ENCODE assay signal across 18 cellular contexts in the genomic region with DNA sequence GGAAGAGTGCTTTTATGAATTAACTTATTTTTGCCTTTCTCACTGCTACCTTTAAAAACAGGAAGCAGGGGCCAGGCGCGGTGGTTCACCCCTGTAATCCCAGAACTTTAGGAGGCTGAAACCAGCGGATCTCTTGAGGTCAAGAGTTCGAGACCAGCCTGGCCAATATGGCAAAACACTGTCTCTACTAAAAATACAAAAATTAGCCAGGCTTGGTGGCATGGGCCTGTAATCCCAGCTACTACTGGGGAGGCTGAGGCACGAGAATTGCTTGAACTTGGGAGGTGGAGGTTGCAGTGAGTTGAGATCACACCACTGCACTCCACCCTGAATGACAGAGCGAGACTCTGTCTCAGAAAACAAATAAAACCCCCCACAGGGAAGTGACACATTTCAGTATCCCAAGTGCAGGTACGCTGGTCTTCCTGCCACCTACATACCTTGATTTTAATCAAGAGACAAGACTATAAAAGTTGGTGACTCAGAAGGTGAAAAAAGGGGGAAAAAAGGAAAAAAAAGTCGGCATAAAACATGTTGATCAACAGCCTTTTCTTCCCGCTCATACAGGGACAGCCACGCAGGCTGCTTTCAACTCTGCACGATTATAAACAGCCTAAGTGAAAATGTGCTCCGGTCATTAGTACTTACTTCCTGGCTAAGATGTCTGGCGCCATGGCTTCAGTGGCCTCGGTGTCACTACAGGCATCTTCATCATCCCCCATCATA. TPM values are rescaled to one million over a fixed set of nuclear protein-coding genes. Genes with fewer than 3 reads are reported as not detected.
DNase-seq lines count a peak whose midpoint lies in the region; ATAC-seq and TF ChIP-seq lines count a peak whose summit lies in the region.
"Had no signal": no experiment of that assay in that cellular context is flagged by ENCODE, and none has a peak within 500 bp of the region (broad histone marks: within the 10 kb centered on the region; RNA-seq: fewer than 3 reads in every experiment).

No MANE protein-coding gene starts in this region.

- H3K27ac Mint-ChIP-seq in activated CD8-positive, alpha-beta T cell treated with anti-CD3 and anti-CD28 coated beads, Interleukin-2, amount 10 ng/mL, durations not matched to agents 7 days and 5 days, result peak overlapping the region; percentile 77
- H3K27ac Mint-ChIP-seq in stimulated activated naive CD8-positive, alpha-beta T cell treated with anti-CD3 and anti-CD28 coated beads, Interleukin-15, amount 100 ng/mL, for 72 hours, result peak overlapping the region; percentile 77 to 82
- H3K27ac Mint-ChIP-seq in osteocyte (ENCODE audit: unreplicated experiment), result no peak overlapping the region
- H3K27ac Mint-ChIP-seq: endodermal cell, mesothelial cell of epicardium had no signal

- ATAC-seq in activated CD8-positive, alpha-beta T cell treated with anti-CD3 and anti-CD28 coated beads, Interleukin-2, amount 10 ng/mL, durations not matched to agents 7 days and 5 days, result no peak
- peak; percentile 90 for ATAC-seq in stimulated activated naive CD8-positive, alpha-beta T cell treated with anti-CD3 and anti-CD28 coated beads, Interleukin-15, amount 100 ng/mL, for 72 hours
- ATAC-seq in HG02840 (IDR thresholded peaks at IDR 0.05; ENCODE audit: low FRiP score, unreplicated experiment), result no peak

- peak overlapping the region; percentile 42 for H3K27ac ChIP-seq in effector memory CD4-positive, alpha-beta T cell (ENCODE audit: insufficient read depth, low read length, poor library complexity, severe bottlenecking)
- H3K27ac ChIP-seq: right atrium auricular region, thoracic aorta had no signal

- CTCF ChIA-PET in activated CD8-positive, alpha-beta T cell treated with anti-CD3 and anti-CD28 coated beads, Interleukin-2, amount 10 ng/mL, durations not matched to agents 7 days and 5 days (lab: Charles Lee), result interaction anchor here (0.7 to 10.1 kb wide), 7 partner anchors 10 to 252 kb away, joined by 3 to 258 read pairs (median 4); partner anchors contain the start of genes ACAP2, PPP1R2 and XXYLT1

- H3K4me3 ChIP-seq in effector memory CD4-positive, alpha-beta T cell (ENCODE audit: insufficient read depth, low read depth, low read length, poor library complexity, severe bottlenecking), result no peak overlapping the region
- H3K4me3 ChIP-seq: right atrium auricular region, thoracic aorta had no signal

- no peaks in the 10 kb centered on the region for H3K27me3 ChIP-seq in effector memory CD4-positive, alpha-beta T cell (replicated peaks; ENCODE audit: control insufficient read depth, insufficient read depth, low read length, poor library complexity, severe bottlenecking)
- H3K27me3 ChIP-seq: right atrium auricular region had no signal

- POLR2A ChIA-PET in activated CD8-positive, alpha-beta T cell treated with anti-CD3 and anti-CD28 coated beads, Interleukin-2, amount 10 ng/mL, durations not matched to agents 7 days and 5 days (lab: Charles Lee), result no interaction called here

- H3K4me3 Mint-ChIP-seq in activated CD8-positive, alpha-beta T cell treated with anti-CD3 and anti-CD28 coated beads, Interleukin-2, amount 10 ng/mL, durations not matched to agents 7 days and 5 days, result no peak overlapping the region
- H3K4me3 Mint-ChIP-seq in stimulated activated naive CD8-positive, alpha-beta T cell treated with anti-CD3 and anti-CD28 coated beads, Interleukin-15, amount 100 ng/mL, for 72 hours, result peak overlapping the region; percentile 49 to 54
- H3K4me3 Mint-ChIP-seq in osteocyte (ENCODE audit: unreplicated experiment), result no peak overlapping the region
- H3K4me3 Mint-ChIP-seq: endodermal cell, mesothelial cell of epicardium had no signal

- peaks cover 23% of the 10 kb centered on the region for H3K4me1 ChIP-seq in effector memory CD4-positive, alpha-beta T cell (ENCODE audit: control insufficient read depth, insufficient read depth, low read length, poor library complexity, severe bottlenecking)
- H3K4me1 ChIP-seq: right atrium auricular region had no signal

- peaks cover 40% of the 10 kb centered on the region for H3K36me3 Mint-ChIP-seq in activated CD8-positive, alpha-beta T cell treated with anti-CD3 and anti-CD28 coated beads, Interleukin-2, amount 10 ng/mL, durations not matched to agents 7 days and 5 days (ENCODE audit: low read depth)
- H3K36me3 Mint-ChIP-seq in osteocyte (ENCODE audit: unreplicated experiment), result peaks cover 9% of the 10 kb centered on the region

- DNase-seq in stimulated activated CD4-positive, alpha-beta T cell treated with anti-CD3 and anti-CD28 coated beads, Interleukin-1b, Interleukin-23, amount 100 ng/mL, for 48 hours, result peak; percentile 50
- no peak for DNase-seq in stimulated activated CD4-positive, alpha-beta T cell treated with anti-CD3 and anti-CD28 coated beads, Interleukin-12 subunit alpha, Interleukin-12 subunit beta, amount 100 ng/mL, for 4 hours
- DNase-seq in activated CD8-positive, alpha-beta T cell treated with anti-CD3 and anti-CD28 coated beads, Interleukin-2, amount 10 ng/mL, durations not matched to agents 7 days and 5 days, result no peak
- no peak for DNase-seq in effector memory CD4-positive, alpha-beta T cell
- no peak for DNase-seq in stimulated activated naive CD8-positive, alpha-beta T cell treated with anti-CD3 and anti-CD28 coated beads, Interleukin-15, amount 100 ng/mL, for 72 hours
- DNase-seq in NCI-H69 (lab: John Stamatoyannopoulos, UW), result no peak
- no peak for DNase-seq in osteocyte (ENCODE audit: extremely low spot score, unreplicated experiment)
- DNase-seq: amniotic stem cell, caudate nucleus, endodermal cell, islet precursor cell, NCI-H1048, NCI-H2081, NCI-H510A had no signal

- H3K27me3 Mint-ChIP-seq in activated CD8-positive, alpha-beta T cell treated with anti-CD3 and anti-CD28 coated beads, Interleukin-2, amount 10 ng/mL, durations not matched to agents 7 days and 5 days (ENCODE audit: low read depth), result no peaks in the 10 kb centered on the region
- H3K27me3 Mint-ChIP-seq in stimulated activated naive CD8-positive, alpha-beta T cell treated with anti-CD3 and anti-CD28 coated beads, Interleukin-15, amount 100 ng/mL, for 72 hours, result no peaks in the 10 kb centered on the region
- no peaks in the 10 kb centered on the region for H3K27me3 Mint-ChIP-seq in osteocyte (ENCODE audit: unreplicated experiment)

- no peaks in the 10 kb centered on the region for H3K9me3 ChIP-seq in effector memory CD4-positive, alpha-beta T cell (ENCODE audit: control insufficient read depth, low read length)
- H3K9me3 ChIP-seq: right atrium auricular region, thoracic aorta had no signal

- H3K36me3 ChIP-seq in effector memory CD4-positive, alpha-beta T cell (ENCODE audit: control insufficient read depth, insufficient read depth, low read length), result peaks cover 37% of the 10 kb centered on the region

- no peaks in the 10 kb centered on the region for H3K9me3 Mint-ChIP-seq in activated CD8-positive, alpha-beta T cell treated with anti-CD3 and anti-CD28 coated beads, Interleukin-2, amount 10 ng/mL, durations not matched to agents 7 days and 5 days (ENCODE audit: insufficient read depth)
- no peaks in the 10 kb centered on the region for H3K9me3 Mint-ChIP-seq in stimulated activated naive CD8-positive, alpha-beta T cell treated with anti-CD3 and anti-CD28 coated beads, Interleukin-15, amount 100 ng/mL, for 72 hours
- no peaks in the 10 kb centered on the region for H3K9me3 Mint-ChIP-seq in osteocyte (ENCODE audit: unreplicated experiment)
- H3K9me3 Mint-ChIP-seq: endodermal cell, mesothelial cell of epicardium had no signal

- peaks cover 36% of the 10 kb centered on the region for H3K4me1 Mint-ChIP-seq in activated CD8-positive, alpha-beta T cell treated with anti-CD3 and anti-CD28 coated beads, Interleukin-2, amount 10 ng/mL, durations not matched to agents 7 days and 5 days (ENCODE audit: low read depth)
- H3K4me1 Mint-ChIP-seq in stimulated activated naive CD8-positive, alpha-beta T cell treated with anti-CD3 and anti-CD28 coated beads, Interleukin-15, amount 100 ng/mL, for 72 hours, result peaks cover 47% of the 10 kb centered on the region
- peaks cover 2% of the 10 kb centered on the region for H3K4me1 Mint-ChIP-seq in osteocyte (ENCODE audit: unreplicated experiment)
- H3K4me1 Mint-ChIP-seq: endodermal cell, mesothelial cell of epicardium had no signal

- TF ChIP-seq CTCF in osteocyte (IDR thresholded peaks at IDR 0.05), result no peak

RNA-seq across cellular contexts. Expression of gene PPP1R2, which starts 18.8 kb away (rescaled TPM):
- 10 to 100 TPM; 72.0 to 72.6 TPM for total RNA-seq in activated CD8-positive, alpha-beta T cell treated with anti-CD3 and anti-CD28 coated beads, Interleukin-2, amount 10 ng/mL, durations not matched to agents 7 days and 5 days
- 42.2 and 42.8 TPM in 2 replicates for total RNA-seq in osteocyte

RNA-seq across cellular contexts. Expression of gene APOD, which starts 59.4 kb away (rescaled TPM):
- total RNA-seq in activated CD8-positive, alpha-beta T cell treated with anti-CD3 and anti-CD28 coated beads, Interleukin-2, amount 10 ng/mL, durations not matched to agents 7 days and 5 days, result not detected
- 2.6 and 3.2 TPM in 2 replicates for total RNA-seq in osteocyte
- total RNA-seq: endodermal cell had no signal

Comparison
In these comparisons a context has a peak if more than half of its experiments do, and no peak if none do; other contexts are left out.
1. H3K4me3 Mint-ChIP-seq: peak in stimulated activated naive CD8-positive, alpha-beta T cell treated with anti-CD3 and anti-CD28 coated beads, Interleukin-15, amount 100 ng/mL, for 72 hours (2 of 2); none in activated CD8-positive, alpha-beta T cell treated with anti-CD3 and anti-CD28 coated beads, Interleukin-2, amount 10 ng/mL, durations not matched to agents 7 days and 5 days (single experiment) and osteocyte (single experiment).